In the genomic region with DNA sequence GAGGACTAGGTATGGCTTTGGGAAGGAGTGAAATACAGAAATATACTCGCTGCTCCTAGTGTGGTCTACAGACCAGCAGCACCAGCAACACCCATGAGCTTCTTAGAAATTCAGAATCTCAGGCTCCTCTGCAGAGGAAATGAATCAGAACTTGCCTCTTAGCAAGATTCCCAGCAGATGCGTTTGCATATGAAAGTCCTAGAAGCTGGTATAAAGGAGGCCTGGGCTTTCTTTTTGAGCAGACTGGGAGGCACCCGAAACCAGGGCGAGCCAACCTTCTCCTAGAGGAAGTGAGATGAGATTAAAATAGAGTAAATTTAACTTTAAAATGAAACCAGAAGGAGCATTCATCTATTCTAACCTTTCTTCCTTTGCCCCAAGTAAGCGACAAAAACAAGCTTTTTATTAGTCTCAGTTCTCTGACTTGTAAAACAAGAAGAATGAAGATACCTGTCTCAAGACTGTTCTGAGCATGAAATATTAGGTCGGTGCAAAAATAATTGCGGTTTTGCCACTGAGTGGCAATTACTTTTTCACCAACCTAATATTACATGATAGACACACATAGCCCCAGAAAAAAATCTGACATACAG, we compare ENCODE assay signal across 9 cellular contexts.
DNase-seq lines count a peak whose midpoint lies in the region; ATAC-seq and TF ChIP-seq lines count a peak whose summit lies in the region.
"Had no signal": no experiment of that assay in that cellular context is flagged by ENCODE, and none has a peak within 500 bp of the region (broad histone marks: within the 10 kb centered on the region; RNA-seq: fewer than 3 reads in every experiment).

No MANE protein-coding gene starts in this region.

- H3K4me1 ChIP-seq in iPS DF 6.9 (ENCODE audit: control insufficient read depth, insufficient read depth, low read length) (peaks cover 2% of the 10 kb centered on the region), gastrocnemius medialis (peaks cover 25 to 28% of the 10 kb centered on the region in 2 donors)

- no peak overlapping the region for H3K27ac Mint-ChIP-seq in activated CD4-positive, alpha-beta T cell treated with anti-CD3 and anti-CD28 coated beads, Interleukin-2, amount 10 ng/mL, durations not matched to agents 7 days and 5 days

- CTCF ChIA-PET in activated CD4-positive, alpha-beta T cell treated with anti-CD3 and anti-CD28 coated beads, Interleukin-2, amount 10 ng/mL, durations not matched to agents 7 days and 5 days (lab: Charles Lee) = no interaction called here

- H3K4me3 Mint-ChIP-seq in activated CD4-positive, alpha-beta T cell treated with anti-CD3 and anti-CD28 coated beads, Interleukin-2, amount 10 ng/mL, durations not matched to agents 7 days and 5 days = no peak overlapping the region
- H3K4me3 Mint-ChIP-seq: nephron had no signal

- TF ChIP-seq POLR2A in gastrocnemius medialis (IDR thresholded peaks at IDR 0.05) = no peak

- no peaks in the 10 kb centered on the region for H3K36me3 Mint-ChIP-seq in activated CD4-positive, alpha-beta T cell treated with anti-CD3 and anti-CD28 coated beads, Interleukin-2, amount 10 ng/mL, durations not matched to agents 7 days and 5 days (ENCODE audit: low read depth)

- no peaks in the 10 kb centered on the region for H3K9me3 Mint-ChIP-seq in activated CD4-positive, alpha-beta T cell treated with anti-CD3 and anti-CD28 coated beads, Interleukin-2, amount 10 ng/mL, durations not matched to agents 7 days and 5 days
- H3K9me3 Mint-ChIP-seq: nephron had no signal

- no peak for TF ChIP-seq CTCF in gastrocnemius medialis (IDR thresholded peaks at IDR 0.05 in 4 of 5, conservative IDR thresholded peaks at IDR 0.05 in 1 of 5)

- POLR2A ChIA-PET in activated CD4-positive, alpha-beta T cell treated with anti-CD3 and anti-CD28 coated beads, Interleukin-2, amount 10 ng/mL, durations not matched to agents 7 days and 5 days (lab: Charles Lee) = no interaction called here

- ATAC-seq in GM18867 (IDR thresholded peaks at IDR 0.05; ENCODE audit: unreplicated experiment) (peak; percentile 80), GM21786 (IDR thresholded peaks at IDR 0.05; ENCODE audit: unreplicated experiment) (peak; percentile 75), HG03457 (IDR thresholded peaks at IDR 0.05; ENCODE audit: unreplicated experiment) (peak; percentile 88), gastrocnemius medialis (no peak)

- H3K27me3 ChIP-seq in iPS DF 6.9 (ENCODE audit: control insufficient read depth, insufficient read depth, low read length) (no peaks in the 10 kb centered on the region), gastrocnemius medialis (no peaks in the 10 kb centered on the region)

- H3K4me1 Mint-ChIP-seq in activated CD4-positive, alpha-beta T cell treated with anti-CD3 and anti-CD28 coated beads, Interleukin-2, amount 10 ng/mL, durations not matched to agents 7 days and 5 days = no peaks in the 10 kb centered on the region

- H3K9me3 ChIP-seq in iPS DF 6.9 (ENCODE audit: control insufficient read depth, insufficient read depth, low read length) = no peaks in the 10 kb centered on the region
- H3K9me3 ChIP-seq in gastrocnemius medialis = no peaks in the 10 kb centered on the region

- H3K36me3 ChIP-seq in iPS DF 6.9 (ENCODE audit: control insufficient read depth, insufficient read depth, low read length) = no peaks in the 10 kb centered on the region
- H3K36me3 ChIP-seq in gastrocnemius medialis = no peaks in the 10 kb centered on the region

- H3K27ac ChIP-seq in iPS DF 6.9 (ENCODE audit: low read length) (no peak overlapping the region), gastrocnemius medialis (no peak overlapping the region)

- intact Hi-C loops in gastrocnemius medialis (cut with DNase I; ENCODE audit: low total_unique reads) = no loop called here

- peaks cover 19% of the 10 kb centered on the region for H3K27me3 Mint-ChIP-seq in activated CD4-positive, alpha-beta T cell treated with anti-CD3 and anti-CD28 coated beads, Interleukin-2, amount 10 ng/mL, durations not matched to agents 7 days and 5 days

- no CpG with 5 or more reads among the region's 7 CpGs for WGBS in iPS DF 6.9 (ENCODE audit: insufficient coverage, insufficient read length)

- H3K4me3 ChIP-seq in iPS DF 6.9 (ENCODE audit: low read length) (no peak overlapping the region), gastrocnemius medialis (no peak overlapping the region)

- in situ Hi-C loops in gastrocnemius medialis (cut with MboI; ENCODE audit: low sequenced_read_pairs in 4 of 4) = no loop called here

- peak; percentile 25 for DNase-seq in iPS DF 6.9 (ENCODE audit: low read depth, low spot score)
- no peak for DNase-seq in activated CD4-positive, alpha-beta T cell treated with anti-CD3 and anti-CD28 coated beads, Interleukin-2, amount 10 ng/mL, durations not matched to agents 7 days and 5 days
- no peak for DNase-seq in gastrocnemius medialis
- DNase-seq in UCSD-AML1 (lab: John Stamatoyannopoulos, UW; ENCODE audit: unreplicated experiment) = no peak
- DNase-seq in A172 (ENCODE audit: low spot score) = no peak

Comparison
In these comparisons a context has a peak if more than half of its experiments do, and no peak if none do; other contexts are left out.
1. ATAC-seq: peak in GM18867 (single experiment), GM21786 (single experiment) and HG03457 (single experiment); none in gastrocnemius medialis (0 of 2).